Comparison of ENCODE assay signal across 13 cellular contexts in genomic region chr1:50369830-50370229, GRCh38. TPM values are rescaled to one million over a fixed set of nuclear protein-coding genes. Genes with fewer than 3 reads are reported as not detected.
DNase-seq lines count a peak whose midpoint lies in the region; ATAC-seq and TF ChIP-seq lines count a peak whose summit lies in the region.
"Had no signal": no experiment of that assay in that cellular context is flagged by ENCODE, and none has a peak within 500 bp of the region (broad histone marks: within the 10 kb centered on the region; RNA-seq: fewer than 3 reads in every experiment).

No MANE protein-coding gene starts in this region.

- no peaks in the 10 kb centered on the region for H4K20me1 ChIP-seq in mammary epithelial cell (ENCODE audit: insufficient read depth, low read length)
- no peaks in the 10 kb centered on the region for H4K20me1 ChIP-seq in neural progenitor cell (ENCODE audit: low read depth)

- H3K79me2 ChIP-seq in mammary epithelial cell (ENCODE audit: insufficient read depth, low read length), result no peaks in the 10 kb centered on the region
- no peaks in the 10 kb centered on the region for H3K79me2 ChIP-seq in neural progenitor cell (ENCODE audit: low read depth)

- CTCF ChIA-PET in mammary epithelial cell (lab: Charles Lee; ENCODE audit: low non-redundant PET), result no interaction called here

- H3K36me3 Mint-ChIP-seq in neural progenitor cell, result no peaks in the 10 kb centered on the region
- H3K36me3 Mint-ChIP-seq: stimulated activated memory B cell treated with anti-CD40 and anti-IgM and Interleukin-4, amounts not matched to agents 10 μg/mL and 1 μg/mL and 100 μg/mL, for 72 hours had no signal

- no TSS peak for BruUV-seq in mammary epithelial cell (replicated peaks; lab: Mats Ljungman, UMichigan)

- H3K27ac ChIP-seq in mammary epithelial cell (ENCODE audit: insufficient read depth, low read depth, low read length) (no peak overlapping the region), neural progenitor cell (no peak overlapping the region), coronary artery (no peak overlapping the region), substantia nigra (ENCODE audit: low read depth, low read length, poor library complexity, severe bottlenecking) (no peak overlapping the region)
- H3K27ac ChIP-seq: heart right ventricle had no signal

- H3K4me2 ChIP-seq in mammary epithelial cell (ENCODE audit: insufficient read depth, low read depth, low read length) (no peak overlapping the region), neural progenitor cell (no peak overlapping the region)

- peaks cover 20% of the 10 kb centered on the region for H3K27me3 Mint-ChIP-seq in neural progenitor cell (ENCODE audit: insufficient read depth, low read depth)

- dilution Hi-C loops in mammary epithelial cell (cut with HindIII; ENCODE audit: low sequenced_read_pairs), result no loop called here

- no peaks in the 10 kb centered on the region for H3K4me1 Mint-ChIP-seq in neural progenitor cell
- H3K4me1 Mint-ChIP-seq: stimulated activated memory B cell treated with anti-CD40 and anti-IgM and Interleukin-4, amounts not matched to agents 10 μg/mL and 1 μg/mL and 100 μg/mL, for 72 hours had no signal

- no peaks in the 10 kb centered on the region for H3F3A ChIP-seq in neural progenitor cell (ENCODE audit: low read depth)

- intact Hi-C loops in mammary epithelial cell (cut with micrococcal nuclease), result loop anchor here (2.0 to 5.0 kb wide), 2 partner anchors 365 to 687 kb away; no protein-coding TSS in a partner anchor

- no peak for ATAC-seq in GM21786 (IDR thresholded peaks at IDR 0.05; ENCODE audit: unreplicated experiment)
- ATAC-seq: activated T-cell treated with anti-CD3 and anti-CD28 coated beads, Interleukin-2, amount 50 U/mL, for 72 hours; heart right ventricle; stimulated activated memory B cell treated with anti-CD40 and anti-IgM and Interleukin-4, amounts not matched to agents 10 μg/mL and 1 μg/mL and 100 μg/mL, for 72 hours had no signal

- H3K4me3 Mint-ChIP-seq in neural progenitor cell, result no peak overlapping the region
- H3K4me3 Mint-ChIP-seq: activated T-cell treated with anti-CD3 and anti-CD28 coated beads, Interleukin-2, amount 50 U/mL, for 72 hours; stimulated activated memory B cell treated with anti-CD40 and anti-IgM and Interleukin-4, amounts not matched to agents 10 μg/mL and 1 μg/mL and 100 μg/mL, for 72 hours had no signal

- no peak overlapping the region for H3K4me3 ChIP-seq in mammary epithelial cell (replicated peaks in 1 of 3; ENCODE audit: insufficient read depth in 1 of 3, low read depth in 2 of 3, low read length in 3 of 3)
- no peak overlapping the region for H3K4me3 ChIP-seq in neural progenitor cell
- no peak overlapping the region for H3K4me3 ChIP-seq in coronary artery
- H3K4me3 ChIP-seq: heart right ventricle had no signal

- no peaks in the 10 kb centered on the region for H3K9me3 ChIP-seq in mammary epithelial cell (replicated peaks; ENCODE audit: insufficient read depth, low read length)
- no peaks in the 10 kb centered on the region for H3K9me3 ChIP-seq in neural progenitor cell (ENCODE audit: low read depth)

- H3K9me3 Mint-ChIP-seq in neural progenitor cell, result peaks cover 5% of the 10 kb centered on the region

- no peak overlapping the region for H3K27ac Mint-ChIP-seq in neural progenitor cell
- H3K27ac Mint-ChIP-seq: activated T-cell treated with anti-CD3 and anti-CD28 coated beads, Interleukin-2, amount 50 U/mL, for 72 hours; stimulated activated memory B cell treated with anti-CD40 and anti-IgM and Interleukin-4, amounts not matched to agents 10 μg/mL and 1 μg/mL and 100 μg/mL, for 72 hours had no signal

- H3K4me1 ChIP-seq in mammary epithelial cell (ENCODE audit: insufficient read depth, low read length), result no peaks in the 10 kb centered on the region
- H3K4me1 ChIP-seq in neural progenitor cell, result peaks cover 6% of the 10 kb centered on the region

- DNase-seq in NCI-H2081 (lab: John Stamatoyannopoulos, UW) (peak; percentile 5 to 58), NCI-H2081 treated with DMSO at 0.1 percent for 48 hours (lab: John Stamatoyannopoulos, UW) (no peak), NCI-H146 treated with DMSO at 0.1 percent for 48 hours (lab: John Stamatoyannopoulos, UW; ENCODE audit: unreplicated experiment) (peak; percentile 15), mammary epithelial cell (peak; percentile 4), neural progenitor cell (ENCODE audit: low spot score) (peak; percentile 37), coronary artery (ENCODE audit: low spot score) (no peak), substantia nigra (lab: John Stamatoyannopoulos, UW) (no peak)
- DNase-seq: activated T-cell treated with anti-CD3 and anti-CD28 coated beads, Interleukin-2, amount 50 U/mL, for 72 hours; heart right ventricle; stimulated activated CD4-positive, alpha-beta T cell treated with anti-CD3 and anti-CD28 coated beads, Interleukin-12 subunit alpha, Interleukin-12 subunit beta, amount 100 ng/mL, for 4 hours had no signal

- no peaks in the 10 kb centered on the region for H3K36me3 ChIP-seq in mammary epithelial cell (ENCODE audit: insufficient read depth, low read length)
- H3K36me3 ChIP-seq in neural progenitor cell, result no peaks in the 10 kb centered on the region
- H3K36me3 ChIP-seq: heart right ventricle had no signal

- in situ Hi-C loops in mammary epithelial cell (cut with MboI; ENCODE audit: low sequenced_read_pairs in 2 of 2), result loop anchor here (5.0 to 25.0 kb wide), 4 partner anchors 235 to 817 kb away; no protein-coding TSS in a partner anchor

- WGBS in mammary epithelial cell (ENCODE audit: low coverage, missing lambda C conversion rate), result 68% methylated on average over 6 of the region's 7 CpGs

- TF ChIP-seq CTCF in mammary epithelial cell (conservative IDR thresholded peaks at IDR 0.05 in 1 of 2, IDR thresholded peaks at IDR 0.05 in 1 of 2; ENCODE audit: extremely low read depth in 1 of 2, insufficient read depth in 1 of 2, low read depth in 1 of 2, low read length in 2 of 2), result peak; percentile 11 to 48
- TF ChIP-seq CTCF in neural progenitor cell (IDR thresholded peaks at IDR 0.05), result peak; percentile 46
- TF ChIP-seq CTCF in coronary artery (IDR thresholded peaks at IDR 0.05), result no peak

- H3K9ac ChIP-seq in mammary epithelial cell (ENCODE audit: insufficient read depth, low read length) (no peak overlapping the region), neural progenitor cell (no peak overlapping the region)

- no peak overlapping the region for H2AFZ ChIP-seq in mammary epithelial cell (ENCODE audit: low read depth, low read length)
- H2AFZ ChIP-seq in neural progenitor cell (replicated peaks), result no peak overlapping the region

- H3K27me3 ChIP-seq in mammary epithelial cell (ENCODE audit: insufficient read depth, low read length) (no peaks in the 10 kb centered on the region), neural progenitor cell (peaks cover 38% of the 10 kb centered on the region)

RNA-seq across cellular contexts. Expression of gene DMRTA2, which starts 53.4 kb away (rescaled TPM):
- total RNA-seq in mammary epithelial cell (under 1 TPM in 1 of 2 donors, not detected in 1; under 0.01 TPM), neural progenitor cell (ENCODE audit: low replicate concordance) (0.46 TPM in 1 of 2 replicates, not detected in the other)
- polyA plus RNA-seq in mammary epithelial cell, result not detected
- polyA minus RNA-seq in mammary epithelial cell, result not detected
- total RNA-seq: activated T-cell treated with anti-CD3 and anti-CD28 coated beads, Interleukin-2, amount 50 U/mL, for 72 hours; cerebellum had no signal
- polyA plus RNA-seq: heart right ventricle had no signal

Comparison
In these comparisons a context has a peak if more than half of its experiments do, and no peak if none do; other contexts are left out.
1. DNase-seq: peak in NCI-H2081 (2 of 2), NCI-H146 treated with DMSO at 0.1 percent for 48 hours (single experiment), mammary epithelial cell (single experiment) and neural progenitor cell (single experiment); none in NCI-H2081 treated with DMSO at 0.1 percent for 48 hours (single experiment), coronary artery (single experiment) and substantia nigra (0 of 49).